Comparison of ENCODE assay signal across 9 cellular contexts in the genomic region with DNA sequence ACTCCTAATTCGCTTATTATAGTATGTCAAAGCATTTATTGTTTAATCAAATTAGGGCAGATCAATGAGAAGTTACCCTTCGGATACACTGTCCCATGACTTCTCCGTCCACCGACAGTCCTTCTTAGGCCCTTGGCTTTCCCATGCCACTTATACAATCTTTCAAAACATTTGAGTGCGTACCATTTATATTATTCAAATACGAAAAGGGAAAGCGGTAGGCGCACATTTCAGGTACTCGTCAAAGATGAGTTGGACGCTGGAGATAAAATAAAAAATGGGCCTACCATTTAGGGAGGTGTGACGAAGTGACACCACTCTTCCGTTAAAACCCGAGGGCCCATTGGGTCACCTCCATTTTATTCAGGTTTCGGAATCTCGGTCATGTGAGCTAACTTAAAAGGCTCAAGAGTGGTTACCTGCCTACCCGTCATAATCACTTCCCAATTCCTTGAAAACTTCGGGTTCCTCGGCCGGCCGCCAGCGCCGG. TPM values are rescaled to one million over a fixed set of nuclear protein-coding genes. Genes with fewer than 3 reads are reported as not detected.
DNase-seq lines count a peak whose midpoint lies in the region; ATAC-seq, FAIRE-seq and TF ChIP-seq lines count a peak whose summit lies in the region.
"Had no signal": no experiment of that assay in that cellular context is flagged by ENCODE, and none has a peak within 500 bp of the region (broad histone marks: within the 10 kb centered on the region; RNA-seq: fewer than 3 reads in every experiment).

No MANE protein-coding gene starts in this region.

- TF ChIP-seq POLR2A in HepG2 (IDR thresholded peaks at IDR 0.05; ENCODE audit: insufficient read depth in 1 of 2, low read depth in 2 of 2, low read length in 2 of 2): no peak; a peak in 1 of 4 replicates
- no peak for TF ChIP-seq POLR2A in upper lobe of left lung (IDR thresholded peaks at IDR 0.05)

- in situ Hi-C loops in HepG2 (cut with HindIII; ENCODE audit: extremely low pct_ligation_motif_present, low pct_unique_long_range_greater_than_20kb): no loop called here

- FAIRE-seq in astrocyte (lab: Jason Lieb, UNC) (no peak), HepG2 (lab: Jason Lieb, UNC) (no peak)
- FAIRE-seq: endometrium had no signal

- H3K4me2 ChIP-seq in astrocyte (ENCODE audit: low read length) (peak overlapping the region; percentile 95), HepG2 (ENCODE audit: low read depth, low read length) (peak overlapping the region; percentile 93)

- peak overlapping the region; percentile 100 for H3K27ac Mint-ChIP-seq in T-helper 2 cell treated with Interferon-gamma antibody and Interleukin-4, amounts not matched to agents 5 μg/mL and 100 μg/mL, for 36 hours
- H3K27ac Mint-ChIP-seq in astrocyte (ENCODE audit: unreplicated experiment): peak overlapping the region; percentile 99

- H3K4me1 ChIP-seq in astrocyte (ENCODE audit: insufficient read depth, low read length): peaks cover 10% of the 10 kb centered on the region
- 0 out of 2 replicates have a peak, but pooled peaks cover 1% of the 10 kb centered on the region for H3K4me1 ChIP-seq in HepG2 (ENCODE audit: insufficient read depth, low read length)
- H3K4me1 ChIP-seq in upper lobe of left lung: peaks cover 3 to 15% (median 11%) of the 10 kb centered on the region in 4 donors

- H3K9ac ChIP-seq in astrocyte (ENCODE audit: low read length): peak overlapping the region; percentile 92
- H3K9ac ChIP-seq in HepG2 (ENCODE audit: insufficient read depth, low read depth, low read length): peak overlapping the region; percentile 94

- BruUV-seq in HepG2 (replicated peaks; lab: Mats Ljungman, UMichigan): TSS peak; percentile 97

- POLR2A ChIA-PET in HepG2 (lab: Yijun Ruan, JAX): interaction anchor here (0.6 to 2.6 kb wide), 14 partner anchors 9 to 292 kb away, joined by 3 to 36 read pairs (median 4); partner anchors contain the start of gene SNX3

- H3K4me1 Mint-ChIP-seq in T-helper 2 cell treated with Interferon-gamma antibody and Interleukin-4, amounts not matched to agents 5 μg/mL and 100 μg/mL, for 36 hours (ENCODE audit: low read depth): peaks cover 20% of the 10 kb centered on the region
- H3K4me1 Mint-ChIP-seq in astrocyte (ENCODE audit: low read depth, unreplicated experiment): peaks cover 2% of the 10 kb centered on the region

- TF ChIP-seq EP300 in HepG2 (IDR thresholded peaks at IDR 0.05; ENCODE audit: low read depth in 2 of 2, low read length in 2 of 2) (no peak), HepG2 (CRISPR knock-in tag; IDR thresholded peaks at IDR 0.05; ENCODE audit: borderline replicate concordance) (no peak), upper lobe of left lung (IDR thresholded peaks at IDR 0.05) (no peak)

- H3K27me3 Mint-ChIP-seq in T-helper 2 cell treated with Interferon-gamma antibody and Interleukin-4, amounts not matched to agents 5 μg/mL and 100 μg/mL, for 36 hours (ENCODE audit: low read depth): peaks cover 5% of the 10 kb centered on the region
- H3K27me3 Mint-ChIP-seq in astrocyte (ENCODE audit: low read depth, unreplicated experiment): no peaks in the 10 kb centered on the region

- H3K79me2 ChIP-seq in astrocyte (ENCODE audit: insufficient read depth, low read length) (no peaks in the 10 kb centered on the region), HepG2 (ENCODE audit: insufficient read depth, low read length) (peaks cover 18% of the 10 kb centered on the region)

- H3K4me3 ChIP-seq in astrocyte (ENCODE audit: insufficient read depth, low read depth, low read length) (peak overlapping the region; percentile 97), HepG2 (replicated peaks in 1 of 3; ENCODE audit: insufficient read depth in 1 of 3, low read depth in 2 of 3, low read length in 3 of 3) (peak overlapping the region; percentile 59 to 84 (median 72)), upper lobe of left lung (peak overlapping the region; percentile 46 to 73 (median 70))

- H3K4me3 Mint-ChIP-seq in T-helper 2 cell treated with Interferon-gamma antibody and Interleukin-4, amounts not matched to agents 5 μg/mL and 100 μg/mL, for 36 hours: peak overlapping the region; percentile 99
- peak overlapping the region; percentile 98 for H3K4me3 Mint-ChIP-seq in astrocyte (ENCODE audit: unreplicated experiment)

- peak; percentile 36 for ATAC-seq in HG03280 (IDR thresholded peaks at IDR 0.05; ENCODE audit: unreplicated experiment)
- peak; percentile 54 for ATAC-seq in HepG2
- ATAC-seq in upper lobe of left lung (ENCODE audit: low FRiP score in 2 of 2): peak in 1 of 2 donors; percentile 63

- DNase-seq in T-helper 2 cell treated with Interferon-gamma antibody and Interleukin-4, amounts not matched to agents 5 μg/mL and 100 μg/mL, for 36 hours (ENCODE audit: low spot score): no peak
- DNase-seq in T-helper 2 cell (no peak), astrocyte (ENCODE audit: low read depth) (no peak), HepG2 (ENCODE audit: low spot score) (no peak), upper lobe of left lung (no peak), NCI-H524 treated with DMSO at 0.1 percent for 48 hours (lab: John Stamatoyannopoulos, UW) (no peak), cerebellar nuclear complex (lab: John Stamatoyannopoulos, UW) (no peak)

- H3K36me3 ChIP-seq in astrocyte (ENCODE audit: insufficient read depth, low read length) (no peaks in the 10 kb centered on the region), HepG2 (replicated peaks in 1 of 2; ENCODE audit: control insufficient read depth in 1 of 2, insufficient read depth in 2 of 2, low read length in 2 of 2) (no peaks in the 10 kb centered on the region), upper lobe of left lung (no peaks in the 10 kb centered on the region)

- CTCF ChIA-PET in HepG2 (lab: Yijun Ruan, JAX; ENCODE audit: low intra/inter-chr PET ratio, low total read pairs): no interaction called here

- H3K9me3 Mint-ChIP-seq in T-helper 2 cell treated with Interferon-gamma antibody and Interleukin-4, amounts not matched to agents 5 μg/mL and 100 μg/mL, for 36 hours: no peaks in the 10 kb centered on the region
- peaks cover 2% of the 10 kb centered on the region for H3K9me3 Mint-ChIP-seq in astrocyte (ENCODE audit: unreplicated experiment)

- TF ChIP-seq CTCF in astrocyte (IDR thresholded peaks at IDR 0.05; ENCODE audit: insufficient read depth, low read depth, low read length) (no peak), HepG2 (CRISPR knock-in tag; IDR thresholded peaks at IDR 0.05) (no peak), upper lobe of left lung (IDR thresholded peaks at IDR 0.05) (no peak)

- 1% methylated on average over 22 of the region's 22 CpGs for WGBS in HepG2 (ENCODE audit: low lambda C conversion rate)
- WGBS in upper lobe of left lung, 2 donors: 20 to 23% methylated on average over 20 to 22 of the region's 22 CpGs

- peak overlapping the region; percentile 100 for H2AFZ ChIP-seq in astrocyte (ENCODE audit: low read depth, low read length)
- peak overlapping the region; percentile 88 for H2AFZ ChIP-seq in HepG2 (ENCODE audit: low read length)

- no peak for TF ChIP-seq RAD21 in HepG2 (CRISPR knock-in tag; IDR thresholded peaks at IDR 0.05)

- H3K27me3 ChIP-seq in astrocyte (ENCODE audit: insufficient read depth, low read length) (no peaks in the 10 kb centered on the region), HepG2 (ENCODE audit: control insufficient read depth in 1 of 2, insufficient read depth in 2 of 2, low read length in 2 of 2) (no peaks in the 10 kb centered on the region; a peak in 1 of 5 replicates), upper lobe of left lung (no peaks in the 10 kb centered on the region)

- intact Hi-C loops in HepG2 (cut with micrococcal nuclease; ENCODE audit: unreplicated experiment): loop anchor here (1.0 kb wide), 1 partner anchor 33 kb away; the partner anchor contains the start of gene SNX3

- H3K9me3 ChIP-seq in astrocyte (ENCODE audit: insufficient read depth, low read depth, low read length) (no peaks in the 10 kb centered on the region), HepG2 (ENCODE audit: low read length) (no peaks in the 10 kb centered on the region), upper lobe of left lung (no peaks in the 10 kb centered on the region)

- H3K27ac ChIP-seq in astrocyte (ENCODE audit: low read depth, low read length) (peak overlapping the region; percentile 94), HepG2 (ENCODE audit: extremely low read length, insufficient read depth, low read length) (peak overlapping the region; percentile 96), upper lobe of left lung (peak overlapping the region; percentile 93 to 98 (median 95))

- H4K20me1 ChIP-seq in astrocyte (ENCODE audit: insufficient read depth, low read length) (no peaks in the 10 kb centered on the region), HepG2 (ENCODE audit: insufficient read depth, low read length) (no peaks in the 10 kb centered on the region)

- H3K36me3 Mint-ChIP-seq in T-helper 2 cell treated with Interferon-gamma antibody and Interleukin-4, amounts not matched to agents 5 μg/mL and 100 μg/mL, for 36 hours (ENCODE audit: low read depth): peaks cover 6% of the 10 kb centered on the region
- no peaks in the 10 kb centered on the region for H3K36me3 Mint-ChIP-seq in astrocyte (ENCODE audit: low read depth, unreplicated experiment)

RNA-seq across cellular contexts. Expression of gene AFG1L, which starts 0.5 kb away (rescaled TPM):
- total RNA-seq in astrocyte: 6.4 and 7.9 TPM in 2 replicates
- total RNA-seq in HepG2 (2016; rRNA removed; fragmentation: Illumina TruSeq; extraction: Trizol): 14.0 and 18.1 TPM in 2 replicates
- total RNA-seq in HepG2 (2016; cell fraction: cytosol; rRNA removed; fragmentation: Illumina TruSeq; extraction: Trizol; ENCODE audit: low read depth): 21.2 and 28.6 TPM in 2 replicates
- 12.7 and 18.1 TPM in 2 replicates for total RNA-seq in HepG2 (2016; cell fraction: insoluble cytoplasmic fraction; rRNA removed; fragmentation: Illumina TruSeq; extraction: Trizol)
- 9.7 and 11.2 TPM in 2 replicates for total RNA-seq in HepG2 (2016; cell fraction: membrane; rRNA removed; fragmentation: Illumina TruSeq; extraction: Trizol)
- total RNA-seq in HepG2 (2016; cell fraction: nucleus; rRNA removed; fragmentation: Illumina TruSeq; extraction: Trizol): 16.6 and 19.1 TPM in 2 replicates
- 1.3 and 3.1 TPM in 2 replicates for polyA plus RNA-seq in HepG2 (2011; rRNA removed)
- 0.93 and 1.0 TPM in 2 replicates for polyA plus RNA-seq in HepG2 (2011; cell fraction: cytosol; rRNA removed)
- polyA plus RNA-seq in HepG2 (2011; cell fraction: nucleus; rRNA removed): 1.2 and 2.7 TPM in 2 replicates
- 1.7 and 4.7 TPM in 2 replicates for polyA plus RNA-seq in HepG2 (2012)
- polyA plus RNA-seq in HepG2 (2016; cell fraction: cytosol; fragmentation: Illumina TruSeq; extraction: Trizol; ENCODE audit: low read depth): 1.9 and 2.2 TPM in 2 replicates
- polyA plus RNA-seq in HepG2 (2016; cell fraction: insoluble cytoplasmic fraction; fragmentation: Illumina TruSeq; extraction: Trizol; ENCODE audit: low read depth): 11.2 and 14.7 TPM in 2 replicates
- polyA plus RNA-seq in HepG2 (2016; cell fraction: membrane; fragmentation: Illumina TruSeq; extraction: Trizol; ENCODE audit: low read depth): 1.6 and 2.8 TPM in 2 replicates
- 8.1 and 8.4 TPM in 2 replicates for polyA plus RNA-seq in HepG2 (2016; cell fraction: nucleus; fragmentation: Illumina TruSeq; extraction: Trizol; ENCODE audit: insufficient read depth, low read depth)
- 7.2 and 9.6 TPM in 2 replicates for polyA minus RNA-seq in HepG2 (2011; rRNA and poly(A)+ RNA removed; ENCODE audit: low replicate concordance)
- 6.4 and 9.8 TPM in 2 replicates for polyA minus RNA-seq in HepG2 (2011; cell fraction: cytosol; rRNA and poly(A)+ RNA removed)
- 11.4 and 25.8 TPM in 2 replicates for polyA minus RNA-seq in HepG2 (2011; cell fraction: nucleus; rRNA and poly(A)+ RNA removed)
- 10 to 100 TPM in 1 of 6 donors, 1 to 10 TPM in 5; 2.6 to 19.9 (median 7.0) TPM for total RNA-seq in upper lobe of left lung

RNA-seq across cellular contexts. Expression of gene SNX3, which starts 33.5 kb away (rescaled TPM):
- total RNA-seq in astrocyte (154 and 165 TPM in 2 replicates), HepG2 (2016; rRNA removed; fragmentation: Illumina TruSeq; extraction: Trizol) (84.9 and 111 TPM in 2 replicates), upper lobe of left lung (100 to 1,000 TPM in 3 of 6 donors, 10 to 100 TPM in 3; 46.1 to 173 (median 109) TPM)
- 76.5 and 88.5 TPM in 2 replicates for total RNA-seq in HepG2 (2016; cell fraction: cytosol; rRNA removed; fragmentation: Illumina TruSeq; extraction: Trizol; ENCODE audit: low read depth)
- total RNA-seq in HepG2 (2016; cell fraction: insoluble cytoplasmic fraction; rRNA removed; fragmentation: Illumina TruSeq; extraction: Trizol): 88.8 and 113 TPM in 2 replicates
- total RNA-seq in HepG2 (2016; cell fraction: membrane; rRNA removed; fragmentation: Illumina TruSeq; extraction: Trizol): 153 and 156 TPM in 2 replicates
- 40.1 and 47.1 TPM in 2 replicates for total RNA-seq in HepG2 (2016; cell fraction: nucleus; rRNA removed; fragmentation: Illumina TruSeq; extraction: Trizol)
- polyA plus RNA-seq in HepG2 (2011; rRNA removed): 161 and 226 TPM in 2 replicates
- polyA plus RNA-seq in HepG2 (2011; cell fraction: cytosol; rRNA removed): 86.0 and 158 TPM in 2 replicates
- polyA plus RNA-seq in HepG2 (2011; cell fraction: nucleus; rRNA removed): 18.8 and 37.1 TPM in 2 replicates
- 105 and 119 TPM in 2 replicates for polyA plus RNA-seq in HepG2 (2012)
- polyA plus RNA-seq in HepG2 (2016; cell fraction: cytosol; fragmentation: Illumina TruSeq; extraction: Trizol; ENCODE audit: low read depth): 170 and 199 TPM in 2 replicates
- polyA plus RNA-seq in HepG2 (2016; cell fraction: insoluble cytoplasmic fraction; fragmentation: Illumina TruSeq; extraction: Trizol; ENCODE audit: low read depth): 189 and 197 TPM in 2 replicates
- polyA plus RNA-seq in HepG2 (2016; cell fraction: membrane; fragmentation: Illumina TruSeq; extraction: Trizol; ENCODE audit: low read depth): 247 and 254 TPM in 2 replicates
- polyA plus RNA-seq in HepG2 (2016; cell fraction: nucleus; fragmentation: Illumina TruSeq; extraction: Trizol; ENCODE audit: insufficient read depth, low read depth): 84.4 and 93.0 TPM in 2 replicates
- polyA minus RNA-seq in HepG2 (2011; rRNA and poly(A)+ RNA removed; ENCODE audit: low replicate concordance): 58.3 and 60.5 TPM in 2 replicates
- 38.9 and 45.4 TPM in 2 replicates for polyA minus RNA-seq in HepG2 (2011; cell fraction: cytosol; rRNA and poly(A)+ RNA removed)
- polyA minus RNA-seq in HepG2 (2011; cell fraction: nucleus; rRNA and poly(A)+ RNA removed): 20.5 and 22.4 TPM in 2 replicates
